In genomic region chr14:64569108-64570045, GRCh38 we compare ENCODE assay signal across 9 cellular contexts. TPM values are rescaled to one million over a fixed set of nuclear protein-coding genes. Genes with fewer than 3 reads are reported as not detected.
DNase-seq lines count a peak whose midpoint lies in the region; ATAC-seq and TF ChIP-seq lines count a peak whose summit lies in the region.
"Had no signal": no experiment of that assay in that cellular context is flagged by ENCODE, and none has a peak within 500 bp of the region (broad histone marks: within the 10 kb centered on the region; RNA-seq: fewer than 3 reads in every experiment).

No MANE protein-coding gene starts in this region.

- TF ChIP-seq CTCF in PC-9 (conservative IDR thresholded peaks at IDR 0.05) (no peak), fibroblast of lung (conservative IDR thresholded peaks at IDR 0.05 in 1 of 2, IDR thresholded peaks at IDR 0.05 in 1 of 2; ENCODE audit: low read depth in 1 of 2, low read length in 2 of 2) (no peak)

- H3K9ac ChIP-seq in fibroblast of lung (ENCODE audit: insufficient read depth, low read length) (no peak overlapping the region), muscle layer of colon (ENCODE audit: low read length) (no peak overlapping the region)

- H3K36me3 ChIP-seq in PC-9 (ENCODE audit: low read depth) (no peaks in the 10 kb centered on the region), fibroblast of lung (ENCODE audit: control insufficient read depth, insufficient read depth, low read length) (no peaks in the 10 kb centered on the region), muscle layer of colon (ENCODE audit: insufficient read depth, low read length) (no peaks in the 10 kb centered on the region)

- H4K20me1 ChIP-seq in PC-9 (ENCODE audit: insufficient read depth) = no peaks in the 10 kb centered on the region
- H4K20me1 ChIP-seq in fibroblast of lung (ENCODE audit: control insufficient read depth, extremely low read depth, insufficient read depth, low read length) = no peaks in the 10 kb centered on the region

- POLR2A ChIA-PET in PC-9 (lab: Charles Lee; ENCODE audit: unreplicated experiment) = interaction anchor here (0.5 kb wide), 1 partner anchor 134 kb away, joined by 3 read pairs; no protein-coding TSS in a partner anchor

- no TSS peak for BruUV-seq in PC-9 (replicated peaks; lab: Mats Ljungman, UMichigan)

- H2AFZ ChIP-seq in PC-9 = no peak overlapping the region
- no peak overlapping the region for H2AFZ ChIP-seq in fibroblast of lung (ENCODE audit: low read length)

- peaks cover 20% of the 10 kb centered on the region for H3F3A ChIP-seq in PC-9 (ENCODE audit: insufficient read depth, low read depth)

- peak; percentile 35 for DNase-seq in A172 (ENCODE audit: low spot score)
- DNase-seq in PC-9 = peak; percentile 77 to 94
- peak; percentile 75 to 77 for DNase-seq in fibroblast of lung (ENCODE audit: low read depth in 2 of 2)
- DNase-seq: NCI-H524 treated with DMSO at 0.1 percent for 48 hours had no signal

- CTCF ChIA-PET in PC-9 (lab: Charles Lee) = interaction anchor here (0.9 to 1.1 kb wide), 2 partner anchors 29 to 30 kb away, joined by 3 read pairs; partner anchors contain the start of gene HSPA2

- no peak for ATAC-seq in GM19452 (IDR thresholded peaks at IDR 0.05; ENCODE audit: unreplicated experiment)
- ATAC-seq in HG02588 (IDR thresholded peaks at IDR 0.05; ENCODE audit: unreplicated experiment) = no peak
- no peak for ATAC-seq in GM21381 (IDR thresholded peaks at IDR 0.05; ENCODE audit: unreplicated experiment)
- no peak for ATAC-seq in HG02885 (IDR thresholded peaks at IDR 0.05; ENCODE audit: poor library complexity, unreplicated experiment)

- H3K4me3 ChIP-seq in PC-9 (no peak overlapping the region), fibroblast of lung (replicated peaks in 1 of 4; ENCODE audit: control extremely low read depth in 1 of 4, insufficient read depth in 1 of 4, low read depth in 3 of 4, low read length in 4 of 4) (no peak overlapping the region), muscle layer of colon (ENCODE audit: low read depth in 1 of 2, low read length in 2 of 2) (no peak overlapping the region)

- H3K27ac ChIP-seq in PC-9 (peak overlapping the region; percentile 62), fibroblast of lung (ENCODE audit: insufficient read depth, low read length) (peak overlapping the region; percentile 23), muscle layer of colon (ENCODE audit: low read depth, low read length) (peak overlapping the region; percentile 35)

- no peaks in the 10 kb centered on the region for H3K79me2 ChIP-seq in PC-9 (ENCODE audit: low read depth)
- H3K79me2 ChIP-seq in fibroblast of lung (ENCODE audit: control insufficient read depth, insufficient read depth, low read length) = no peaks in the 10 kb centered on the region

- intact Hi-C loops in PC-9 (cut with micrococcal nuclease; ENCODE audit: unreplicated experiment) = loop anchor here (1.0 kb wide), 1 partner anchor 29 kb away; the partner anchor contains the start of gene HSPA2

- H3K4me1 ChIP-seq in PC-9 (replicated peaks; ENCODE audit: insufficient read depth) (peaks cover 28% of the 10 kb centered on the region), fibroblast of lung (ENCODE audit: control insufficient read depth, extremely low read depth, insufficient read depth, low read length) (peaks cover 5% of the 10 kb centered on the region), muscle layer of colon (ENCODE audit: insufficient read depth, low read length) (peaks cover 41% of the 10 kb centered on the region)

- H3K9me3 ChIP-seq in PC-9 (ENCODE audit: insufficient read depth, low read depth) = no peaks in the 10 kb centered on the region
- H3K9me3 ChIP-seq in fibroblast of lung (ENCODE audit: control insufficient read depth, insufficient read depth, low read depth, low read length) = no peaks in the 10 kb centered on the region
- no peaks in the 10 kb centered on the region for H3K9me3 ChIP-seq in muscle layer of colon (ENCODE audit: low read length)

- no peaks in the 10 kb centered on the region for H3K9me2 ChIP-seq in PC-9 (ENCODE audit: insufficient read depth)

- no peaks in the 10 kb centered on the region for H3K27me3 ChIP-seq in PC-9 (ENCODE audit: insufficient read depth, low read depth)
- H3K27me3 ChIP-seq in fibroblast of lung (ENCODE audit: control insufficient read depth, insufficient read depth, low read length) = no peaks in the 10 kb centered on the region
- H3K27me3 ChIP-seq in muscle layer of colon (ENCODE audit: control insufficient read depth in 1 of 2, insufficient read depth in 2 of 2, low read length in 2 of 2) = no peaks in the 10 kb centered on the region

- H3K4me2 ChIP-seq in PC-9 (peak overlapping the region; percentile 61), fibroblast of lung (ENCODE audit: extremely low read depth, insufficient read depth, low read length) (peak overlapping the region; percentile 19)

RNA-seq across cellular contexts. Expression of gene PPP1R36, which starts 19.6 kb away (rescaled TPM):
- total RNA-seq in A172 (2014; rRNA removed; shearing (Covaris generic)) = 0.69 TPM in 1 of 2 replicates, not detected in the other
- total RNA-seq in PC-9 (2021) (0.35 TPM in 1 of 2 replicates, not detected in the other), fibroblast of lung (1.0 and 1.3 TPM in 2 replicates)
- 0.37 and 0.87 TPM in 2 replicates for polyA plus RNA-seq in fibroblast of lung
- polyA plus RNA-seq in fibroblast of lung (2012) = 0.45 and 0.52 TPM in 2 replicates
- polyA minus RNA-seq in fibroblast of lung (ENCODE audit: low replicate concordance) = not detected in 2 replicates

RNA-seq across cellular contexts. Expression of gene HSPA2, which starts 28.8 kb away (rescaled TPM):
- total RNA-seq in A172 (2014; rRNA removed; shearing (Covaris generic)) = 0.05 TPM in 1 of 2 replicates, not detected in the other
- total RNA-seq in PC-9 (2021) (11.0 and 14.3 TPM in 2 replicates), fibroblast of lung (9.9 and 12.8 TPM in 2 replicates)
- polyA plus RNA-seq in fibroblast of lung = 16.5 and 50.0 TPM in 2 replicates
- polyA plus RNA-seq in fibroblast of lung (2012) = 20.5 and 67.2 TPM in 2 replicates
- 19.8 and 72.3 TPM in 2 replicates for polyA minus RNA-seq in fibroblast of lung (ENCODE audit: low replicate concordance)

Comparison
In these comparisons a context has a peak if more than half of its experiments do, and no peak if none do; other contexts are left out.
1. DNase-seq: peak in every context shown above with its lines; median percentile 86 in PC-9; 76 in fibroblast of lung; 35 in A172.
2. RNA of gene HSPA2, which starts 28.8 kb away (total RNA-seq): 11.0 to 14.3 TPM in PC-9 and 9.9 to 12.8 TPM in fibroblast of lung; 0.05 TPM in A172; every median in the first group is over 10 times any median in the second.
3. Peak in every context shown above with its lines, with median percentiles within 50 percentile points of each other: H3K27ac ChIP-seq.